8 cellular contexts compared by ENCODE assay signal in the genomic region with DNA sequence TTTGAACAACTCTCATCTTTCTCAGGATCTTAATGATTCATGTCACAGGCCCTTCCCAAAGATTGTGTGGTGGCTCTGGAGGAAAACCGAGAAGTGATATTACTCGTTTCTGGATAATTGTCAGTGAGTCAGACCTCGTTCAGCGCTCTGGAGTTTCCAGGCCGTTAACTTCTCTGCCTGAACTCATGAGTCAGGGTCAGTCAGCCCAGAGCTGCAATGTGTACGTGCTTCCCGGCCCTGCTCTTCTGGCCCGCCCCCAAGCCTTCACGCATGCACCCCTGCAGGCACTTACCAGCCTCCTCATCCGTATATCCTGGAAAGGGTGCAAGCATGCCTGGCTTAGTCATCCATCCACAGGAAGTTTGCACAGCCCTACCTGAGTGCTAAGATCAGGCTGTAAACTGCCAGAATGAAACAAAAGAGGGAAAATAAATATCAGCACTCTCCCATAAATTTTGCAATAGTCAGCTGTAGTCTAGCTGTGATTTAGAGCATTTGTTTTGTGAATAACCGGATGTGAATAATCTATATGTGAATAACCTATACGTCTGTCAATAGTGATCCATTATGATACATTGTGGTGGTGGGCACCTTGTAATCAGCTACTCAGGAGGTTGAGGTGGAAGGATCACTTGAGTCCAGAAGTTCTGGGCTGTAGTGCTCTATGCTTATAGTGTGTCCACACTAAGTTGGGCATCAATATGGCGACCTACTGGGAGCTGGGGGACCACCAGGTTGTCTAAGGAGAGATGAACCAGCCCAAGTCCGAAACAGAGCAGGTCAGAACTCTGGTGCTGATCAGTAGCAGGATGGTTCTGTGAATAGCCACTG. TPM values are rescaled to one million over a fixed set of nuclear protein-coding genes. Genes with fewer than 3 reads are reported as not detected.
A peak's percentile ranks its signal among the peaks of the same experiment; 100 is the strongest.
DNase-seq lines count a peak whose midpoint lies in the region; ATAC-seq and TF ChIP-seq lines count a peak whose summit lies in the region.

No MANE protein-coding gene starts in this region.

- TF ChIP-seq EP300 in Ishikawa (IDR thresholded peaks at IDR 0.05; ENCODE audit: borderline replicate concordance) (peak; percentile 99), SK-N-SH (IDR thresholded peaks at IDR 0.05; ENCODE audit: borderline replicate concordance in 1 of 2, low read depth in 1 of 2, low read length in 1 of 2) (peak in 1 of 2 experiments; percentile 92; a peak in 2 of 4 replicates)

- TF ChIP-seq CTCF in SK-N-SH (IDR thresholded peaks at IDR 0.05) (no peak), esophagus squamous epithelium (IDR thresholded peaks at IDR 0.05) (no peak), parathyroid adenoma (IDR thresholded peaks at IDR 0.05) (no peak)

- intact Hi-C loops in esophagus squamous epithelium (cut with DNase I): loop anchor here (2.0 kb wide), 1 partner anchor 47 kb away; no protein-coding TSS in a partner anchor

- CTCF ChIA-PET in SK-N-SH (lab: Yijun Ruan, JAX): interaction anchor here (1.0 to 2.0 kb wide), 4 partner anchors 23 to 55 kb away, joined by 3 to 6 read pairs (median 4); no protein-coding TSS in a partner anchor

- H3K9me2 ChIP-seq in SK-N-SH: no peaks in the 10 kb centered on the region

- DNase-seq in activated naive CD4-positive, alpha-beta T cell treated with Interleukin-2 at 50 U/mL for 16 hours: peak; percentile 36
- no peak for DNase-seq in activated naive CD4-positive, alpha-beta T cell (lab: John Stamatoyannopoulos, UW)
- peak; percentile 42 for DNase-seq in SK-N-SH
- DNase-seq in esophagus squamous epithelium (lab: John Stamatoyannopoulos, UW): peak; percentile 11
- DNase-seq in NCI-H1694 treated with DMSO at 0.1 percent for 48 hours (lab: John Stamatoyannopoulos, UW): no peak

- peaks cover 9 to 10% of the 10 kb centered on the region in 2 experiments; a peak in 2 of 4 replicates for H3K4me1 ChIP-seq in SK-N-SH (ENCODE audit: control insufficient read depth in 1 of 2, insufficient read depth in 2 of 2, low read depth in 1 of 2, low read length in 1 of 2)
- peaks cover 21 to 75% (median 33%) of the 10 kb centered on the region in 3 donors for H3K4me1 ChIP-seq in esophagus squamous epithelium
- peaks cover 6% of the 10 kb centered on the region for H3K4me1 ChIP-seq in parathyroid adenoma

- WGBS in SK-N-SH (ENCODE audit: low lambda C conversion rate): 22% methylated on average over 14 of the region's 14 CpGs
- WGBS in esophagus squamous epithelium, 2 donors: 13 to 27% methylated on average over 14 of the region's 14 CpGs

- H3F3A ChIP-seq in SK-N-SH (replicated peaks; ENCODE audit: insufficient read depth): peaks cover 23% of the 10 kb centered on the region

- H3K27ac ChIP-seq in SK-N-SH (ENCODE audit: low read depth in 2 of 2, low read length in 1 of 2): peak overlapping the region; percentile 53 to 82
- H3K27ac ChIP-seq in esophagus squamous epithelium: peak overlapping the region; percentile 84 to 93 (median 87)
- no peak overlapping the region for H3K27ac ChIP-seq in parathyroid adenoma

- H3K9ac ChIP-seq in SK-N-SH: peak overlapping the region; percentile 21; the same call in 1 of the 2 replicates
- H3K9ac ChIP-seq in parathyroid adenoma: no peak overlapping the region

- peak; percentile 37; the same call in 1 of the 2 replicates for TF ChIP-seq RAD21 in Ishikawa (IDR thresholded peaks at IDR 0.05; ENCODE audit: low read depth)
- TF ChIP-seq RAD21 in SK-N-SH (IDR thresholded peaks at IDR 0.05; ENCODE audit: low read length): no peak

- no peak for ATAC-seq in HG03135 (IDR thresholded peaks at IDR 0.05; ENCODE audit: unreplicated experiment)

- POLR2A ChIA-PET in SK-N-SH (lab: Yijun Ruan, JAX): interaction anchor here (0.6 to 1.5 kb wide), 2 partner anchors 18 to 35 kb away, joined by 3 to 5 read pairs; a partner anchor contains a TSS

- H4K20me1 ChIP-seq in SK-N-SH (ENCODE audit: insufficient read depth): peaks cover 3% of the 10 kb centered on the region; the same call in 1 of the 2 replicates

- H2AFZ ChIP-seq in SK-N-SH (ENCODE audit: low read depth) (peak overlapping the region; percentile 57; the same call in 1 of the 2 replicates), parathyroid adenoma (peak overlapping the region; percentile 50)

- H3K27me3 ChIP-seq in SK-N-SH (ENCODE audit: insufficient read depth): no peaks in the 10 kb centered on the region
- H3K27me3 ChIP-seq in esophagus squamous epithelium: no peaks in the 10 kb centered on the region
- H3K27me3 ChIP-seq in parathyroid adenoma (ENCODE audit: control insufficient read depth, insufficient read depth, low read length): no peaks in the 10 kb centered on the region

- H3K79me2 ChIP-seq in SK-N-SH (ENCODE audit: insufficient read depth): no peaks in the 10 kb centered on the region
- no peaks in the 10 kb centered on the region for H3K79me2 ChIP-seq in parathyroid adenoma

- TF ChIP-seq POLR2A in esophagus squamous epithelium (IDR thresholded peaks at IDR 0.05): no peak

- peak overlapping the region; percentile 46 for H3K4me2 ChIP-seq in SK-N-SH
- no peak overlapping the region for H3K4me2 ChIP-seq in parathyroid adenoma (ENCODE audit: low read length)

- H3K9me3 ChIP-seq in SK-N-SH (no peaks in the 10 kb centered on the region), esophagus squamous epithelium (no peaks in the 10 kb centered on the region), parathyroid adenoma (ENCODE audit: control insufficient read depth, low read length) (no peaks in the 10 kb centered on the region)

- no peak overlapping the region for H3K4me3 ChIP-seq in SK-N-SH (ENCODE audit: low read depth in 2 of 2, low read length in 1 of 2)
- H3K4me3 ChIP-seq in esophagus squamous epithelium: no peak overlapping the region
- no peak overlapping the region for H3K4me3 ChIP-seq in parathyroid adenoma (ENCODE audit: low read depth, low read length)

- no peaks in the 10 kb centered on the region for H3K36me3 ChIP-seq in SK-N-SH (replicated peaks in 1 of 2; ENCODE audit: control insufficient read depth in 1 of 2, insufficient read depth in 2 of 2, low read length in 1 of 2)
- H3K36me3 ChIP-seq in esophagus squamous epithelium: no peaks in the 10 kb centered on the region
- no peaks in the 10 kb centered on the region for H3K36me3 ChIP-seq in parathyroid adenoma (ENCODE audit: control insufficient read depth, insufficient read depth, low read length)

TF ChIP-seq in Ishikawa, 13 proteins besides CTCF, POLR2A, EP300 and RAD21 (continues in another document):
- TF ChIP-seq, protein P1, sequence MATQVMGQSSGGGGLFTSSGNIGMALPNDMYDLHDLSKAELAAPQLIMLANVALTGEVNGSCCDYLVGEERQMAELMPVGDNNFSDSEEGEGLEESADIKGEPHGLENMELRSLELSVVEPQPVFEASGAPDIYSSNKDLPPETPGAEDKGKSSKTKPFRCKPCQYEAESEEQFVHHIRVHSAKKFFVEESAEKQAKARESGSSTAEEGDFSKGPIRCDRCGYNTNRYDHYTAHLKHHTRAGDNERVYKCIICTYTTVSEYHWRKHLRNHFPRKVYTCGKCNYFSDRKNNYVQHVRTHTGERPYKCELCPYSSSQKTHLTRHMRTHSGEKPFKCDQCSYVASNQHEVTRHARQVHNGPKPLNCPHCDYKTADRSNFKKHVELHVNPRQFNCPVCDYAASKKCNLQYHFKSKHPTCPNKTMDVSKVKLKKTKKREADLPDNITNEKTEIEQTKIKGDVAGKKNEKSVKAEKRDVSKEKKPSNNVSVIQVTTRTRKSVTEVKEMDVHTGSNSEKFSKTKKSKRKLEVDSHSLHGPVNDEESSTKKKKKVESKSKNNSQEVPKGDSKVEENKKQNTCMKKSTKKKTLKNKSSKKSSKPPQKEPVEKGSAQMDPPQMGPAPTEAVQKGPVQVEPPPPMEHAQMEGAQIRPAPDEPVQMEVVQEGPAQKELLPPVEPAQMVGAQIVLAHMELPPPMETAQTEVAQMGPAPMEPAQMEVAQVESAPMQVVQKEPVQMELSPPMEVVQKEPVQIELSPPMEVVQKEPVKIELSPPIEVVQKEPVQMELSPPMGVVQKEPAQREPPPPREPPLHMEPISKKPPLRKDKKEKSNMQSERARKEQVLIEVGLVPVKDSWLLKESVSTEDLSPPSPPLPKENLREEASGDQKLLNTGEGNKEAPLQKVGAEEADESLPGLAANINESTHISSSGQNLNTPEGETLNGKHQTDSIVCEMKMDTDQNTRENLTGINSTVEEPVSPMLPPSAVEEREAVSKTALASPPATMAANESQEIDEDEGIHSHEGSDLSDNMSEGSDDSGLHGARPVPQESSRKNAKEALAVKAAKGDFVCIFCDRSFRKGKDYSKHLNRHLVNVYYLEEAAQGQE (IDR thresholded peaks at IDR 0.05; ENCODE audit: low read depth): no peak

TF ChIP-seq in SK-N-SH, 30 proteins besides CTCF, POLR2A, EP300 and RAD21 (continues in another document):
- TF ChIP-seq, protein P1 (IDR thresholded peaks at IDR 0.05; ENCODE audit: low read depth, low read length): no peak
- TF ChIP-seq RXRA (IDR thresholded peaks at IDR 0.05; ENCODE audit: borderline replicate concordance, low read depth): peak; percentile 79
- TF ChIP-seq FOXJ3 (CRISPR knock-in tag; IDR thresholded peaks at IDR 0.05): 0 out of 2 replicates have a peak, but pooled peaks have one; percentile 28
- TF ChIP-seq SMC3 (IDR thresholded peaks at IDR 0.05; ENCODE audit: low read depth, low read length): no peak

RNA-seq across cellular contexts. Expression of a gene that starts 35.3 kb away (rescaled TPM):
- polyA plus RNA-seq in SK-N-SH (2012; rRNA removed): 15.2 and 38.9 TPM in 2 replicates
- 16.4 and 18.3 TPM in 2 replicates for polyA plus RNA-seq in SK-N-SH (2012; cell fraction: cytosol; rRNA removed)
- polyA plus RNA-seq in SK-N-SH (2012; cell fraction: nucleus; rRNA removed): 48.9 and 49.5 TPM in 2 replicates
- total RNA-seq in esophagus squamous epithelium: 100 to 1,000 TPM in 3 of 4 donors, 10 to 100 TPM in 1; 87.9 to 209 (median 136) TPM

Comparison
In these comparisons a context has a peak if more than half of its experiments do, and no peak if none do; other contexts are left out.
1. DNase-seq: peak in activated naive CD4-positive, alpha-beta T cell treated with Interleukin-2 at 50 U/mL for 16 hours (single experiment), SK-N-SH (single experiment) and esophagus squamous epithelium (single experiment); none in activated naive CD4-positive, alpha-beta T cell (0 of 4) and NCI-H1694 treated with DMSO at 0.1 percent for 48 hours (single experiment).